In genomic region chr6:151847064-151847463, GRCh38 we compare ENCODE assay signal across 12 cellular contexts. TPM values are rescaled to one million over a fixed set of nuclear protein-coding genes. Genes with fewer than 3 reads are reported as not detected.
DNase-seq lines count a peak whose midpoint lies in the region; ATAC-seq, FAIRE-seq and TF ChIP-seq lines count a peak whose summit lies in the region.
"Had no signal": no experiment of that assay in that cellular context is flagged by ENCODE, and none has a peak within 500 bp of the region (broad histone marks: within the 10 kb centered on the region; RNA-seq: fewer than 3 reads in every experiment).

No MANE protein-coding gene starts in this region.

- H3K79me2 ChIP-seq in GM23338 (replicated peaks; ENCODE audit: insufficient read depth), result no peaks in the 10 kb centered on the region
- H3K79me2 ChIP-seq in MM.1S (ENCODE audit: low read length), result no peaks in the 10 kb centered on the region

- H4K20me1 ChIP-seq in GM23338 (replicated peaks; ENCODE audit: insufficient read depth), result no peaks in the 10 kb centered on the region
- H4K20me1 ChIP-seq in MM.1S (ENCODE audit: insufficient read depth, low read length), result no peaks in the 10 kb centered on the region

- no peak overlapping the region for H2BK15ac ChIP-seq in mesenchymal stem cell (ENCODE audit: low read depth, poor library complexity, severe bottlenecking)

- H3K4me3 Mint-ChIP-seq in GM23338 (no peak overlapping the region), CD14-positive monocyte (no peak overlapping the region)
- H3K4me3 Mint-ChIP-seq: immature natural killer cell had no signal

- DNase-seq in GM23338 (ENCODE audit: low spot score), result peak; percentile 75
- DNase-seq in MM.1S, result peak; percentile 31
- peak; percentile 59 to 67 for DNase-seq in cardiac fibroblast (ENCODE audit: low read depth in 2 of 2)
- DNase-seq in mesenchymal stem cell, result peak; percentile 13
- DNase-seq in CD14-positive monocyte (ENCODE audit: low spot score), result no peak
- no peak for DNase-seq in H54 (ENCODE audit: insufficient read length, low spot score)
- DNase-seq: immature natural killer cell, NCI-H1048 had no signal

- H3K9me3 Mint-ChIP-seq in GM23338 (no peaks in the 10 kb centered on the region; the same call in 2 of the 3 replicates), CD14-positive monocyte (peaks cover 0 to 1% (median 0%) of the 10 kb centered on the region in 7 donors)

- H2BK5ac ChIP-seq in mesenchymal stem cell (ENCODE audit: low read depth, low read length, poor library complexity, severe bottlenecking), result no peak overlapping the region

- peaks cover 5% of the 10 kb centered on the region; the same call in 1 of the 2 replicates for H3K9me2 ChIP-seq in GM23338 (ENCODE audit: insufficient read depth)
- no peaks in the 10 kb centered on the region for H3K9me2 ChIP-seq in MM.1S (replicated peaks; ENCODE audit: insufficient read depth, low read length)

- peak; percentile 82 for ATAC-seq in GM23338
- ATAC-seq in HG03565 (IDR thresholded peaks at IDR 0.05; ENCODE audit: unreplicated experiment), result no peak
- ATAC-seq in GM18868 (IDR thresholded peaks at IDR 0.05; ENCODE audit: unreplicated experiment), result no peak
- ATAC-seq: activated naive CD4-positive, alpha-beta T cell treated with anti-CD3 and anti-CD28 coated beads, Interleukin-2, amount 50 U/mL, for 72 hours had no signal

- H3K27ac Mint-ChIP-seq in GM23338 (no peak overlapping the region), CD14-positive monocyte (no peak overlapping the region)
- H3K27ac Mint-ChIP-seq: activated naive CD4-positive, alpha-beta T cell treated with anti-CD3 and anti-CD28 coated beads, Interleukin-2, amount 50 U/mL, for 72 hours; immature natural killer cell had no signal

- H3K4me1 Mint-ChIP-seq in GM23338 (peaks cover 3% of the 10 kb centered on the region; the same call in 1 of the 3 replicates), CD14-positive monocyte (no peaks in the 10 kb centered on the region)
- H3K4me1 Mint-ChIP-seq: immature natural killer cell had no signal

- H3K27me3 ChIP-seq in GM23338 (ENCODE audit: insufficient read depth), result no peaks in the 10 kb centered on the region
- H3K27me3 ChIP-seq in MM.1S (replicated peaks; ENCODE audit: insufficient read depth, low read length), result no peaks in the 10 kb centered on the region
- no peaks in the 10 kb centered on the region for H3K27me3 ChIP-seq in mesenchymal stem cell (ENCODE audit: control insufficient read depth in 1 of 2, insufficient read depth in 1 of 2, low read length in 2 of 2)

- H3K14ac ChIP-seq in mesenchymal stem cell (ENCODE audit: low read length in 2 of 2), result no peak overlapping the region

- H3K18ac ChIP-seq in mesenchymal stem cell (ENCODE audit: low read depth in 1 of 2, low read length in 2 of 2), result no peak overlapping the region

- WGBS in mesenchymal stem cell, result 12% methylated on average over 1 of the region's 1 CpG

- H3F3A ChIP-seq in GM23338 (replicated peaks; ENCODE audit: low read depth), result no peaks in the 10 kb centered on the region
- H3F3A ChIP-seq in MM.1S (ENCODE audit: insufficient read depth, low read length), result no peaks in the 10 kb centered on the region

- H3K9me3 ChIP-seq in MM.1S (replicated peaks; ENCODE audit: insufficient read depth, low read length), result no peaks in the 10 kb centered on the region
- H3K9me3 ChIP-seq in mesenchymal stem cell (ENCODE audit: control insufficient read depth, low read length), result no peaks in the 10 kb centered on the region

- H3K27me3 Mint-ChIP-seq in GM23338 (ENCODE audit: insufficient read depth, low read depth, poor library complexity) (no peaks in the 10 kb centered on the region), CD14-positive monocyte (ENCODE audit: low read depth in 3 of 3) (peaks cover 0 to 1% (median 0%) of the 10 kb centered on the region in 3 donors)

- TF ChIP-seq CTCF in GM23338 (conservative IDR thresholded peaks at IDR 0.05; ENCODE audit: low read depth in 2 of 2) (no peak), MM.1S (IDR thresholded peaks at IDR 0.05; ENCODE audit: low read length) (no peak), cardiac fibroblast (IDR thresholded peaks at IDR 0.05; ENCODE audit: low read depth, low read length) (no peak), CD14-positive monocyte (IDR thresholded peaks at IDR 0.05) (no peak)

- no peak overlapping the region for H2BK12ac ChIP-seq in mesenchymal stem cell (ENCODE audit: low read length in 2 of 2)

- H3K9ac ChIP-seq in MM.1S (ENCODE audit: low read length) (no peak overlapping the region), mesenchymal stem cell (ENCODE audit: low read length) (no peak overlapping the region)

- H3K4me2 ChIP-seq in GM23338 (no peak overlapping the region), MM.1S (ENCODE audit: low read depth, low read length) (no peak overlapping the region), mesenchymal stem cell (ENCODE audit: low read length, poor library complexity, severe bottlenecking) (no peak overlapping the region)

- H2AK5ac ChIP-seq in mesenchymal stem cell (ENCODE audit: low read length, severe bottlenecking), result no peak overlapping the region

- H2AFZ ChIP-seq in GM23338 (no peak overlapping the region), MM.1S (ENCODE audit: low read length) (no peak overlapping the region), mesenchymal stem cell (ENCODE audit: low read depth, low read length) (no peak overlapping the region)

- intact Hi-C loops in CD14-positive monocyte (cut with micrococcal nuclease), result no loop called here

- no peak overlapping the region for H4K8ac ChIP-seq in mesenchymal stem cell (ENCODE audit: low read length)

- H3K36me3 Mint-ChIP-seq in GM23338 (ENCODE audit: low read depth) (no peaks in the 10 kb centered on the region), CD14-positive monocyte (no peaks in the 10 kb centered on the region)
- H3K36me3 Mint-ChIP-seq: activated naive CD4-positive, alpha-beta T cell treated with anti-CD3 and anti-CD28 coated beads, Interleukin-2, amount 50 U/mL, for 72 hours; immature natural killer cell had no signal

- no peak overlapping the region for H2BK120ac ChIP-seq in mesenchymal stem cell (ENCODE audit: low read depth, low read length)

- H4K91ac ChIP-seq in mesenchymal stem cell (ENCODE audit: low read length), result no peak overlapping the region

- H3K36me3 ChIP-seq in GM23338 (ENCODE audit: insufficient read depth) (no peaks in the 10 kb centered on the region), MM.1S (replicated peaks; ENCODE audit: insufficient read depth, low read length) (no peaks in the 10 kb centered on the region), mesenchymal stem cell (ENCODE audit: control insufficient read depth in 1 of 2, insufficient read depth in 2 of 2, low read depth in 1 of 2, low read length in 2 of 2) (no peaks in the 10 kb centered on the region)

- no peak for TF ChIP-seq POLR2A in H54 (IDR thresholded peaks at IDR 0.05; ENCODE audit: low read depth, low read length)

- H3K4me1 ChIP-seq in GM23338 (ENCODE audit: insufficient read depth) (no peaks in the 10 kb centered on the region), MM.1S (ENCODE audit: low read length) (no peaks in the 10 kb centered on the region), mesenchymal stem cell (ENCODE audit: control insufficient read depth, insufficient read depth, low read depth, low read length) (no peaks in the 10 kb centered on the region)

- H3K23ac ChIP-seq in mesenchymal stem cell (ENCODE audit: low read length in 2 of 2), result no peak overlapping the region

- H3K27ac ChIP-seq in GM23338 (ENCODE audit: low read depth) (no peak overlapping the region), MM.1S (ENCODE audit: low read length) (no peak overlapping the region), mesenchymal stem cell (ENCODE audit: low read length, poor library complexity, severe bottlenecking) (no peak overlapping the region)

- FAIRE-seq in H54 (lab: Jason Lieb, UNC), result no peak
- FAIRE-seq: GM12891 had no signal

- H3K4ac ChIP-seq in mesenchymal stem cell (ENCODE audit: low read depth in 1 of 2, low read length in 2 of 2), result no peak overlapping the region

- H3K4me3 ChIP-seq in GM23338, result no peak overlapping the region
- no peak overlapping the region for H3K4me3 ChIP-seq in MM.1S (ENCODE audit: low read length)
- H3K4me3 ChIP-seq in cardiac fibroblast (replicated peaks in 1 of 2; ENCODE audit: low read depth in 2 of 2, low read length in 2 of 2), result no peak overlapping the region
- no peak overlapping the region for H3K4me3 ChIP-seq in mesenchymal stem cell (ENCODE audit: insufficient read depth in 1 of 2, low read depth in 1 of 2, low read length in 2 of 2)

- H3K79me1 ChIP-seq in mesenchymal stem cell (replicated peaks; ENCODE audit: low read length, poor library complexity, severe bottlenecking), result no peaks in the 10 kb centered on the region

TF ChIP-seq in GM23338, 12 proteins besides CTCF, POLR2A, EP300 and RAD21 (continues in another document):
- TF ChIP-seq CREB1 (CRISPR knock-in tag; IDR thresholded peaks at IDR 0.05; ENCODE audit: low read depth), result no peak

RNA-seq across cellular contexts. Expression of gene ESR1, which starts 39.6 kb away (rescaled TPM):
- 0.94 TPM in 1 of 2 replicates, not detected in the other for total RNA-seq in GM23338 (2014; rRNA removed; shearing (Covaris generic))
- polyA plus RNA-seq in GM23338 (2016; fragmentation: Nextera tagmentation; extraction: Ambion mirVana), result 0.24 TPM in 1 of 2 replicates, not detected in the other
- not detected for polyA plus RNA-seq in mesenchymal stem cell (2013, experiment 1 of 2)
- not detected for polyA plus RNA-seq in mesenchymal stem cell (2013, experiment 2 of 2)
- under 1 TPM; 0.12 to 0.24 TPM for polyA plus RNA-seq in CD14-positive monocyte
- polyA plus RNA-seq: immature natural killer cell had no signal

Comparison
In these comparisons a context has a peak if more than half of its experiments do, and no peak if none do; other contexts are left out.
1. DNase-seq: peak in GM23338 (single experiment), MM.1S (single experiment), cardiac fibroblast (2 of 2) and mesenchymal stem cell (single experiment); none in CD14-positive monocyte (single experiment) and H54 (single experiment).